ENCODE assay signal across 16 cellular contexts in genomic region chr2:70870790-70871189, GRCh38. TPM values are rescaled to one million over a fixed set of nuclear protein-coding genes. Genes with fewer than 3 reads are reported as not detected.
"Had no signal": no experiment of that assay in that cellular context is flagged by ENCODE, and none has a peak within 500 bp of the region (broad histone marks: within the 10 kb centered on the region; RNA-seq: fewer than 3 reads in every experiment).

No MANE protein-coding gene starts in this region.

- H3K27ac Mint-ChIP-seq: activated CD8-positive, alpha-beta memory T cell treated with anti-CD3 and anti-CD28 coated beads, Interleukin-2, amount 10 ng/mL, durations not matched to agents 7 days and 5 days; activated naive CD4-positive, alpha-beta T cell treated with anti-CD3 and anti-CD28 coated beads, Interleukin-2, amount 50 U/mL, for 72 hours; brain; naive thymus-derived CD8-positive, alpha-beta T cell had no signal

- H3K4me3 Mint-ChIP-seq: activated CD8-positive, alpha-beta memory T cell treated with anti-CD3 and anti-CD28 coated beads, Interleukin-2, amount 10 ng/mL, durations not matched to agents 7 days and 5 days; activated T-cell treated with anti-CD3 and anti-CD28 coated beads, Interleukin-2, amount 50 U/mL, for 4 hours had no signal

- H2AFZ ChIP-seq: hepatocyte had no signal

- H3K36me3 Mint-ChIP-seq: activated CD8-positive, alpha-beta memory T cell treated with anti-CD3 and anti-CD28 coated beads, Interleukin-2, amount 10 ng/mL, durations not matched to agents 7 days and 5 days; activated naive CD4-positive, alpha-beta T cell treated with anti-CD3 and anti-CD28 coated beads, Interleukin-2, amount 50 U/mL, for 72 hours; brain; naive thymus-derived CD8-positive, alpha-beta T cell had no signal

- H3K4me3 ChIP-seq: hepatocyte, left lung, mucosa of descending colon, skin epidermis had no signal

- H3K36me3 ChIP-seq: esophagus squamous epithelium, left lung, tibial nerve had no signal

- H3K9me3 Mint-ChIP-seq: activated naive CD4-positive, alpha-beta T cell treated with anti-CD3 and anti-CD28 coated beads, Interleukin-2, amount 50 U/mL, for 72 hours; activated T-cell treated with anti-CD3 and anti-CD28 coated beads, Interleukin-2, amount 50 U/mL, for 4 hours; central memory CD8-positive, alpha-beta T cell had no signal

- H3K79me2 ChIP-seq: hepatocyte had no signal

- H3K9me3 ChIP-seq: esophagus squamous epithelium, left lung, mucosa of descending colon, tibial nerve had no signal

- H3K27ac ChIP-seq: coronary artery, esophagus squamous epithelium, hepatocyte, left lung, skin epidermis, tibial nerve, VCaP had no signal

RNA-seq across cellular contexts. Expression of gene VAX2, which starts 29.6 kb away (rescaled TPM):
- total RNA-seq: activated CD8-positive, alpha-beta memory T cell treated with anti-CD3 and anti-CD28 coated beads, Interleukin-2, amount 10 ng/mL, durations not matched to agents 7 days and 5 days; naive thymus-derived CD8-positive, alpha-beta T cell had no signal
- polyA plus RNA-seq: naive thymus-derived CD8-positive, alpha-beta T cell had no signal

RNA-seq across cellular contexts. Expression of gene CD207, which starts 35.2 kb away (rescaled TPM):
- total RNA-seq: activated CD8-positive, alpha-beta memory T cell treated with anti-CD3 and anti-CD28 coated beads, Interleukin-2, amount 10 ng/mL, durations not matched to agents 7 days and 5 days; activated naive CD4-positive, alpha-beta T cell treated with anti-CD3 and anti-CD28 coated beads, Interleukin-2, amount 50 U/mL, for 72 hours; activated T-cell treated with anti-CD3 and anti-CD28 coated beads, Interleukin-2, amount 50 U/mL, for 4 hours; fibroblast of villous mesenchyme; glomerular endothelial cell; hepatocyte; naive thymus-derived CD8-positive, alpha-beta T cell had no signal
- polyA plus RNA-seq: hepatocyte; naive thymus-derived CD8-positive, alpha-beta T cell had no signal

RNA-seq across cellular contexts. Expression of gene CLEC4F, which starts 50.4 kb away (rescaled TPM):
- total RNA-seq: activated CD8-positive, alpha-beta memory T cell treated with anti-CD3 and anti-CD28 coated beads, Interleukin-2, amount 10 ng/mL, durations not matched to agents 7 days and 5 days; activated T-cell treated with anti-CD3 and anti-CD28 coated beads, Interleukin-2, amount 50 U/mL, for 4 hours; fibroblast of villous mesenchyme; hepatocyte; naive thymus-derived CD8-positive, alpha-beta T cell had no signal
- polyA plus RNA-seq: hepatocyte; naive thymus-derived CD8-positive, alpha-beta T cell had no signal
